In the genomic region with DNA sequence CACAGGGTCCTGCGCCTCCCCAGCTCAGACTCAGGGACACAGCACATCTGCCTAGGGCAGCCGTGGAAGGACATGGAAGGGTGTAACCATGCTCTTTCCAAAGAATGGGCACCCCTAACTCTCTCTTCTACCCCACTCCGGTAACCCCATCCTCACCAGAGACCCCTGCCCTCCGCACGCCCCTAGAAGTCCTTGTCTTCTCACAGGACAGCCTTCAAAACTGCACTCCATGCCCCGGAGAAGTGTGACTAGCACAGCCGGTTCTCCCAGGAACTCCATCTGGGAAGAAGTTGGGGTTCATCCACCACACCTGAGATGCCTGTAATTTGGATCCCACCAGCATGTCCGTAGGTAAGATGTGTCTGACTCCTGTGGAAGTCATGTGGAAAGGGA, we compare ENCODE assay signal across 15 cellular contexts. TPM values are rescaled to one million over a fixed set of nuclear protein-coding genes. Genes with fewer than 3 reads are reported as not detected.
DNase-seq lines count a peak whose midpoint lies in the region; ATAC-seq, FAIRE-seq and TF ChIP-seq lines count a peak whose summit lies in the region.
"Had no signal": no experiment of that assay in that cellular context is flagged by ENCODE, and none has a peak within 500 bp of the region (broad histone marks: within the 10 kb centered on the region; RNA-seq: fewer than 3 reads in every experiment).

No MANE protein-coding gene starts in this region.

- no peak overlapping the region for H2BK5ac ChIP-seq in mesendoderm (ENCODE audit: low read length)

- H3K4me3 ChIP-seq in HepG2 (replicated peaks in 1 of 3; ENCODE audit: insufficient read depth in 1 of 3, low read depth in 2 of 3, low read length in 3 of 3) = peak overlapping the region in 1 of 3 experiments; percentile 74; a peak in 1 of 6 replicates
- H3K4me3 ChIP-seq in right lobe of liver = no peak overlapping the region
- no peak overlapping the region for H3K4me3 ChIP-seq in mesendoderm (ENCODE audit: low read length)
- H3K4me3 ChIP-seq in upper lobe of right lung = no peak overlapping the region

- POLR2A ChIA-PET in HepG2 (lab: Yijun Ruan, JAX) = interaction anchor here (0.9 kb wide), 1 partner anchor 10 kb away, joined by 3 read pairs; no protein-coding TSS in a partner anchor

- H2BK120ac ChIP-seq in mesendoderm (ENCODE audit: low read depth, low read length) = no peak overlapping the region

- no TSS peak for BruUV-seq in HepG2 (replicated peaks; lab: Mats Ljungman, UMichigan)

- H3K36me3 ChIP-seq in HepG2 (replicated peaks in 1 of 2; ENCODE audit: control insufficient read depth in 1 of 2, insufficient read depth in 2 of 2, low read length in 2 of 2) = no peaks in the 10 kb centered on the region
- no peaks in the 10 kb centered on the region for H3K36me3 ChIP-seq in right lobe of liver
- no peaks in the 10 kb centered on the region for H3K36me3 ChIP-seq in mesendoderm (ENCODE audit: control insufficient read depth, insufficient read depth, low read length)
- no peaks in the 10 kb centered on the region for H3K36me3 ChIP-seq in upper lobe of right lung
- H3K36me3 ChIP-seq: suprapubic skin had no signal

- TF ChIP-seq POLR2A in HepG2 (IDR thresholded peaks at IDR 0.05; ENCODE audit: insufficient read depth in 1 of 2, low read depth in 2 of 2, low read length in 2 of 2) = no peak
- no peak for TF ChIP-seq POLR2A in right lobe of liver (IDR thresholded peaks at IDR 0.05)

- in situ Hi-C loops in HepG2 (cut with HindIII; ENCODE audit: extremely low pct_ligation_motif_present, low pct_unique_long_range_greater_than_20kb) = loop anchor here (5.0 kb wide), 1 partner anchor 44 kb away; no protein-coding TSS in a partner anchor

- H3K4me2 ChIP-seq in HepG2 (ENCODE audit: low read depth, low read length) (peak overlapping the region; percentile 60), mesendoderm (ENCODE audit: low read length) (no peak overlapping the region)

- no peak overlapping the region for H3K18ac ChIP-seq in mesendoderm (ENCODE audit: low read length)

- H3K27ac ChIP-seq in HepG2 (ENCODE audit: extremely low read length, insufficient read depth, low read length) (no peak overlapping the region), right lobe of liver (no peak overlapping the region), VCaP (peak overlapping the region; percentile 64; the same call in 1 of the 2 replicates), mesendoderm (ENCODE audit: low read depth, low read length) (no peak overlapping the region), upper lobe of right lung (no peak overlapping the region)
- H3K27ac ChIP-seq: suprapubic skin had no signal

- CTCF ChIA-PET in HepG2 (lab: Yijun Ruan, JAX; ENCODE audit: low intra/inter-chr PET ratio, low total read pairs) = interaction anchor here (1.3 to 3.6 kb wide), 4 partner anchors 25 to 60 kb away, joined by 3 to 39 read pairs (median 12); partner anchors contain the start of gene P2RY2

- no peaks in the 10 kb centered on the region for H3K79me1 ChIP-seq in mesendoderm (ENCODE audit: low read length)

- peak overlapping the region; percentile 6 for H3K23ac ChIP-seq in mesendoderm (ENCODE audit: low read length)

- DNase-seq in HepG2 (ENCODE audit: low spot score) = no peak
- DNase-seq in right lobe of liver = no peak
- no peak for DNase-seq in mesendoderm
- DNase-seq in upper lobe of right lung = peak; percentile 56
- no peak for DNase-seq in activated CD8-positive, alpha-beta memory T cell treated with anti-CD3 and anti-CD28 coated beads, Interleukin-2, amount 50 U/mL, for 4 hours
- DNase-seq: SIG-M5 had no signal

- H3K4me1 ChIP-seq in HepG2 (ENCODE audit: insufficient read depth, low read length) (peaks cover 21% of the 10 kb centered on the region), right lobe of liver (no peaks in the 10 kb centered on the region), mesendoderm (ENCODE audit: control insufficient read depth, low read depth, low read length) (no peaks in the 10 kb centered on the region), upper lobe of right lung (peaks cover 15% of the 10 kb centered on the region)

- no peak overlapping the region for H4K5ac ChIP-seq in mesendoderm (ENCODE audit: low read length)

- H3K79me2 ChIP-seq in HepG2 (ENCODE audit: insufficient read depth, low read length) (no peaks in the 10 kb centered on the region), mesendoderm (ENCODE audit: control insufficient read depth, insufficient read depth, low read length) (no peaks in the 10 kb centered on the region)

- H3K9me3 ChIP-seq in HepG2 (ENCODE audit: low read length) (no peaks in the 10 kb centered on the region), right lobe of liver (no peaks in the 10 kb centered on the region), upper lobe of right lung (no peaks in the 10 kb centered on the region)
- H3K9me3 ChIP-seq: suprapubic skin had no signal

- H2BK15ac ChIP-seq in mesendoderm (replicated peaks; ENCODE audit: low read depth) = no peak overlapping the region

- ATAC-seq in HepG2 = no peak
- ATAC-seq in right lobe of liver = no peak
- ATAC-seq in upper lobe of right lung = no peak
- no peak for ATAC-seq in GM19328 (IDR thresholded peaks at IDR 0.05; ENCODE audit: unreplicated experiment)
- no peak for ATAC-seq in HG02798 (IDR thresholded peaks at IDR 0.05; ENCODE audit: poor library complexity, unreplicated experiment)

- H3K9ac ChIP-seq in HepG2 (ENCODE audit: insufficient read depth, low read depth, low read length) (no peak overlapping the region; the same call in 1 of the 2 replicates), mesendoderm (ENCODE audit: low read length) (no peak overlapping the region)

- no peak overlapping the region for H2AK5ac ChIP-seq in mesendoderm (ENCODE audit: low read length)

- no peak for FAIRE-seq in HepG2 (lab: Jason Lieb, UNC)
- FAIRE-seq: colon had no signal

- intact Hi-C loops in HepG2 (cut with micrococcal nuclease; ENCODE audit: unreplicated experiment) (no loop called here), right lobe of liver (cut with DNase I) (loop anchor here (2.0 to 10.0 kb wide), 2 partner anchors 58 to 408 kb away; no protein-coding TSS in a partner anchor), upper lobe of right lung (cut with DNase I) (no loop called here)

- no peak for TF ChIP-seq EP300 in HepG2 (IDR thresholded peaks at IDR 0.05; ENCODE audit: low read depth in 2 of 2, low read length in 2 of 2)
- no peak for TF ChIP-seq EP300 in HepG2 (CRISPR knock-in tag; IDR thresholded peaks at IDR 0.05; ENCODE audit: borderline replicate concordance)

- H4K20me1 ChIP-seq in HepG2 (ENCODE audit: insufficient read depth, low read length) = no peaks in the 10 kb centered on the region

- no peak for TF ChIP-seq RAD21 in HepG2 (CRISPR knock-in tag; IDR thresholded peaks at IDR 0.05)

- 54% methylated on average over 6 of the region's 8 CpGs for WGBS in HepG2 (ENCODE audit: low lambda C conversion rate)
- 55% methylated on average over 6 of the region's 8 CpGs for WGBS in right lobe of liver (ENCODE audit: insufficient coverage, low coverage, low lambda C conversion rate, missing lambda C conversion rate)
- WGBS in mesendoderm (ENCODE audit: extremely low coverage, insufficient coverage, low lambda C conversion rate) = no CpG with 5 or more reads among the region's 8 CpGs

- H3K4ac ChIP-seq in mesendoderm (ENCODE audit: low read depth, low read length) = no peak overlapping the region

- peak overlapping the region; percentile 81 for H3K56ac ChIP-seq in mesendoderm (ENCODE audit: low read length)

- no peak overlapping the region for H4K8ac ChIP-seq in mesendoderm (ENCODE audit: low read depth, low read length)

- TF ChIP-seq CTCF in HepG2 (CRISPR knock-in tag; IDR thresholded peaks at IDR 0.05) (no peak), right lobe of liver (IDR thresholded peaks at IDR 0.05) (no peak), VCaP (conservative IDR thresholded peaks at IDR 0.05) (no peak), upper lobe of right lung (IDR thresholded peaks at IDR 0.05) (no peak)

- H3K27me3 ChIP-seq in HepG2 (ENCODE audit: control insufficient read depth in 1 of 2, insufficient read depth in 2 of 2, low read length in 2 of 2) = no peaks in the 10 kb centered on the region; a peak in 2 of 5 replicates
- no peaks in the 10 kb centered on the region for H3K27me3 ChIP-seq in right lobe of liver
- no peaks in the 10 kb centered on the region for H3K27me3 ChIP-seq in mesendoderm (ENCODE audit: insufficient read depth, low read length, poor library complexity)
- H3K27me3 ChIP-seq in upper lobe of right lung = no peaks in the 10 kb centered on the region
- H3K27me3 ChIP-seq: suprapubic skin had no signal

- H2AFZ ChIP-seq in HepG2 (ENCODE audit: low read length) = peak overlapping the region; percentile 52

RNA-seq across cellular contexts. Expression of gene P2RY2, which starts 25.0 kb away (rescaled TPM):
- total RNA-seq in HepG2 (2016; rRNA removed; fragmentation: Illumina TruSeq; extraction: Trizol) = 3.0 and 3.1 TPM in 2 replicates
- total RNA-seq in HepG2 (2016; cell fraction: cytosol; rRNA removed; fragmentation: Illumina TruSeq; extraction: Trizol; ENCODE audit: low read depth) = 0.71 and 0.91 TPM in 2 replicates
- 2.6 and 3.4 TPM in 2 replicates for total RNA-seq in HepG2 (2016; cell fraction: insoluble cytoplasmic fraction; rRNA removed; fragmentation: Illumina TruSeq; extraction: Trizol)
- total RNA-seq in HepG2 (2016; cell fraction: membrane; rRNA removed; fragmentation: Illumina TruSeq; extraction: Trizol) = 2.5 and 3.7 TPM in 2 replicates
- 2.9 and 3.2 TPM in 2 replicates for total RNA-seq in HepG2 (2016; cell fraction: nucleus; rRNA removed; fragmentation: Illumina TruSeq; extraction: Trizol)
- polyA plus RNA-seq in HepG2 (2011; rRNA removed) = 0.95 and 1.6 TPM in 2 replicates
- polyA plus RNA-seq in HepG2 (2011; cell fraction: cytosol; rRNA removed) = 1.0 and 1.1 TPM in 2 replicates
- polyA plus RNA-seq in HepG2 (2011; cell fraction: nucleus; rRNA removed) = 1.6 TPM in 2 replicates
- 0.24 and 0.47 TPM in 2 replicates for polyA plus RNA-seq in HepG2 (2012)
- polyA plus RNA-seq in HepG2 (2016; cell fraction: cytosol; fragmentation: Illumina TruSeq; extraction: Trizol; ENCODE audit: low read depth) = 0.67 and 1.3 TPM in 2 replicates
- polyA plus RNA-seq in HepG2 (2016; cell fraction: insoluble cytoplasmic fraction; fragmentation: Illumina TruSeq; extraction: Trizol; ENCODE audit: low read depth) = 2.5 and 3.0 TPM in 2 replicates
- 2.0 and 2.3 TPM in 2 replicates for polyA plus RNA-seq in HepG2 (2016; cell fraction: membrane; fragmentation: Illumina TruSeq; extraction: Trizol; ENCODE audit: low read depth)
- polyA plus RNA-seq in HepG2 (2016; cell fraction: nucleus; fragmentation: Illumina TruSeq; extraction: Trizol; ENCODE audit: insufficient read depth, low read depth) = 2.1 and 3.2 TPM in 2 replicates
- polyA minus RNA-seq in HepG2 (2011; rRNA and poly(A)+ RNA removed; ENCODE audit: low replicate concordance) = 1.4 and 2.5 TPM in 2 replicates
- 0.49 and 1.5 TPM in 2 replicates for polyA minus RNA-seq in HepG2 (2011; cell fraction: cytosol; rRNA and poly(A)+ RNA removed)
- 0.77 and 1.1 TPM in 2 replicates for polyA minus RNA-seq in HepG2 (2011; cell fraction: nucleus; rRNA and poly(A)+ RNA removed)
- total RNA-seq in right lobe of liver = 1 to 10 TPM; 2.6 to 5.1 (median 3.5) TPM
- polyA plus RNA-seq in mesendoderm (2013, experiment 1 of 2) = 0.69 TPM
- polyA plus RNA-seq in mesendoderm (2013, experiment 2 of 2) = 0.78 TPM
- total RNA-seq in upper lobe of right lung = 7.4 TPM
- total RNA-seq: A673; activated CD8-positive, alpha-beta memory T cell treated with anti-CD3 and anti-CD28 coated beads, Interleukin-2, amount 10 ng/mL, durations not matched to agents 7 days and 5 days; activated T-helper 17 cell treated with anti-CD3 and anti-CD28 coated beads, Interleukin-2, amount 50 U/mL, for 72 hours; G401 had no signal

RNA-seq across cellular contexts. Expression of gene P2RY6, which starts 29.0 kb away (rescaled TPM):
- total RNA-seq in HepG2 (2016; rRNA removed; fragmentation: Illumina TruSeq; extraction: Trizol) (0.11 and 0.29 TPM in 2 replicates), right lobe of liver (1 to 10 TPM in 1 of 6 experiments, under 1 TPM in 5; 0.24 to 1.8 (median 0.62) TPM), upper lobe of right lung (3.2 TPM)
- 0.10 TPM in 1 of 2 replicates, not detected in the other for total RNA-seq in HepG2 (2016; cell fraction: cytosol; rRNA removed; fragmentation: Illumina TruSeq; extraction: Trizol; ENCODE audit: low read depth)
- total RNA-seq in HepG2 (2016; cell fraction: insoluble cytoplasmic fraction; rRNA removed; fragmentation: Illumina TruSeq; extraction: Trizol) = 0.13 and 0.27 TPM in 2 replicates
- not detected in 2 replicates for total RNA-seq in HepG2 (2016; cell fraction: membrane; rRNA removed; fragmentation: Illumina TruSeq; extraction: Trizol)
- total RNA-seq in HepG2 (2016; cell fraction: nucleus; rRNA removed; fragmentation: Illumina TruSeq; extraction: Trizol) = not detected in 2 replicates
- polyA plus RNA-seq in HepG2 (2011; rRNA removed) = 0.09 and 0.29 TPM in 2 replicates
- polyA plus RNA-seq in HepG2 (2011; cell fraction: cytosol; rRNA removed) = 0.10 and 0.12 TPM in 2 replicates
- 0.05 and 0.35 TPM in 2 replicates for polyA plus RNA-seq in HepG2 (2011; cell fraction: nucleus; rRNA removed)
- polyA plus RNA-seq in HepG2 (2012) = 0.24 TPM in 1 of 2 replicates, not detected in the other
- 0.05 and 0.06 TPM in 2 replicates for polyA plus RNA-seq in HepG2 (2016; cell fraction: cytosol; fragmentation: Illumina TruSeq; extraction: Trizol; ENCODE audit: low read depth)
- polyA plus RNA-seq in HepG2 (2016; cell fraction: insoluble cytoplasmic fraction; fragmentation: Illumina TruSeq; extraction: Trizol; ENCODE audit: low read depth) = 0.10 and 0.20 TPM in 2 replicates
- 0.10 and 0.17 TPM in 2 replicates for polyA plus RNA-seq in HepG2 (2016; cell fraction: membrane; fragmentation: Illumina TruSeq; extraction: Trizol; ENCODE audit: low read depth)
- polyA plus RNA-seq in HepG2 (2016; cell fraction: nucleus; fragmentation: Illumina TruSeq; extraction: Trizol; ENCODE audit: insufficient read depth, low read depth) = 0.36 and 0.41 TPM in 2 replicates
- 0.40 and 1.7 TPM in 2 replicates for polyA minus RNA-seq in HepG2 (2011; rRNA and poly(A)+ RNA removed; ENCODE audit: low replicate concordance)
- polyA minus RNA-seq in HepG2 (2011; cell fraction: cytosol; rRNA and poly(A)+ RNA removed) = not detected in 2 replicates
- polyA minus RNA-seq in HepG2 (2011; cell fraction: nucleus; rRNA and poly(A)+ RNA removed) = 0.12 and 0.26 TPM in 2 replicates
- 0.03 TPM for polyA plus RNA-seq in mesendoderm (2013, experiment 1 of 2)
- polyA plus RNA-seq in mesendoderm (2013, experiment 2 of 2) = 0.07 TPM
- total RNA-seq: activated CD8-positive, alpha-beta memory T cell treated with anti-CD3 and anti-CD28 coated beads, Interleukin-2, amount 10 ng/mL, durations not matched to agents 7 days and 5 days; activated T-helper 17 cell treated with anti-CD3 and anti-CD28 coated beads, Interleukin-2, amount 50 U/mL, for 72 hours; G401 had no signal

Comparison
In these comparisons a context has a peak if more than half of its experiments do, and no peak if none do; other contexts are left out.
1. intact Hi-C loops: an anchor here in right lobe of liver (2.0 to 10.0 kb wide); none called in HepG2 and upper lobe of right lung.